ENCODE assay signal across 30 cellular contexts in genomic region chr11:38130514-38130913, GRCh38.
"Had no signal": no experiment of that assay in that cellular context is flagged by ENCODE, and none has a peak within 500 bp of the region (broad histone marks: within the 10 kb centered on the region; RNA-seq: fewer than 3 reads in every experiment).

No MANE protein-coding gene starts in this region.

- H3K9me3 ChIP-seq: ascending aorta, breast epithelium, colonic mucosa, esophagus squamous epithelium, gastroesophageal sphincter had no signal

- H3K9me3 Mint-ChIP-seq: activated naive CD8-positive, alpha-beta T cell treated with anti-CD3 and anti-CD28 coated beads, Interleukin-2, amount 10 ng/mL, durations not matched to agents 7 days and 5 days had no signal

- H3K27ac Mint-ChIP-seq: activated CD8-positive, alpha-beta T cell treated with anti-CD3 and anti-CD28 coated beads for 36 hours; activated naive CD4-positive, alpha-beta T cell treated with anti-CD3 and anti-CD28 coated beads, Interleukin-2, amount 10 ng/mL, durations not matched to agents 7 days and 5 days; activated naive CD4-positive, alpha-beta T cell treated with anti-CD3 and anti-CD28 coated beads, Interleukin-2, amount 50 U/mL, for 72 hours; activated naive CD8-positive, alpha-beta T cell treated with anti-CD3 and anti-CD28 coated beads, Interleukin-2, amount 10 ng/mL, durations not matched to agents 7 days and 5 days; activated T-helper 1 cell treated with anti-CD3 and anti-CD28 coated beads, Interleukin-12 subunit alpha, Interleukin-12 subunit beta, Interleukin-2, Interleukin-4 antibody, amounts not matched to agents 30 ng/mL and 10 ng/mL and 1 ng/mL, durations not matched to agents 14 hours and 24 hours and 36 hours; brain; WTC11 had no signal

- FAIRE-seq: endometrium, endothelial cell of umbilical vein had no signal

- H3K27me3 ChIP-seq: ascending aorta, breast epithelium, cardiac muscle cell, colonic mucosa, esophagus squamous epithelium, gastroesophageal sphincter, heart right ventricle had no signal

- H3K36me3 Mint-ChIP-seq: activated naive CD4-positive, alpha-beta T cell treated with anti-CD3 and anti-CD28 coated beads, Interleukin-2, amount 10 ng/mL, durations not matched to agents 7 days and 5 days; activated naive CD4-positive, alpha-beta T cell treated with anti-CD3 and anti-CD28 coated beads, Interleukin-2, amount 50 U/mL, for 72 hours; activated naive CD8-positive, alpha-beta T cell treated with anti-CD3 and anti-CD28 coated beads, Interleukin-2, amount 10 ng/mL, durations not matched to agents 7 days and 5 days; brain had no signal

- H3K4me3 ChIP-seq: ascending aorta, breast epithelium, cardiac muscle cell, colonic mucosa, esophagus squamous epithelium, gastroesophageal sphincter, heart right ventricle had no signal

- DNase-seq: activated CD4-positive, alpha-beta T cell treated with anti-CD3 and anti-CD28 coated beads for 1 hour; activated CD4-positive, alpha-beta T cell treated with anti-CD3 and anti-CD28 coated beads for 48 hours; activated CD4-positive, alpha-beta T cell treated with anti-CD3 and anti-CD28 coated beads, Interleukin-2, amount 50 U/mL, for 1 hour; activated CD4-positive, alpha-beta T cell treated with anti-CD3 and anti-CD28 coated beads, Interleukin-2, amount 50 U/mL, for 48 hours; activated CD8-positive, alpha-beta memory T cell treated with anti-CD3 and anti-CD28 coated beads for 24 hours; activated CD8-positive, alpha-beta T cell treated with anti-CD3 and anti-CD28 coated beads for 36 hours; activated gamma-delta T cell; activated naive CD4-positive, alpha-beta T cell; activated naive CD4-positive, alpha-beta T cell treated with anti-CD3 and anti-CD28 coated beads, Interleukin-2, amount 10 ng/mL, durations not matched to agents 7 days and 5 days; activated naive CD8-positive, alpha-beta T cell treated with anti-CD3 and anti-CD28 coated beads, Interleukin-2, amount 10 ng/mL, durations not matched to agents 7 days and 5 days; activated T-cell treated with anti-CD3 and anti-CD28 coated beads, Interleukin-2, amount 50 U/mL, for 48 hours; central memory CD4-positive, alpha-beta T cell; cerebellar nuclear complex; colonic mucosa; effector CD8-positive, alpha-beta T cell; esophagus squamous epithelium; foreskin melanocyte; heart right ventricle; T-helper 2 cell had no signal

- H3K4me3 Mint-ChIP-seq: activated CD8-positive, alpha-beta T cell treated with anti-CD3 and anti-CD28 coated beads for 36 hours; activated naive CD4-positive, alpha-beta T cell treated with anti-CD3 and anti-CD28 coated beads, Interleukin-2, amount 10 ng/mL, durations not matched to agents 7 days and 5 days; activated naive CD8-positive, alpha-beta T cell treated with anti-CD3 and anti-CD28 coated beads, Interleukin-2, amount 10 ng/mL, durations not matched to agents 7 days and 5 days; activated T-helper 1 cell treated with anti-CD3 and anti-CD28 coated beads, Interleukin-12 subunit alpha, Interleukin-12 subunit beta, Interleukin-2, Interleukin-4 antibody, amounts not matched to agents 30 ng/mL and 10 ng/mL and 1 ng/mL, durations not matched to agents 14 hours and 24 hours and 36 hours; brain; WTC11 had no signal

- H3K36me3 ChIP-seq: ascending aorta, breast epithelium, cardiac muscle cell, colonic mucosa, esophagus squamous epithelium, gastroesophageal sphincter, heart right ventricle had no signal

- H3K4me1 Mint-ChIP-seq: activated naive CD4-positive, alpha-beta T cell treated with anti-CD3 and anti-CD28 coated beads, Interleukin-2, amount 10 ng/mL, durations not matched to agents 7 days and 5 days; activated naive CD8-positive, alpha-beta T cell treated with anti-CD3 and anti-CD28 coated beads, Interleukin-2, amount 10 ng/mL, durations not matched to agents 7 days and 5 days; WTC11 had no signal

- ATAC-seq: activated CD8-positive, alpha-beta T cell treated with anti-CD3 and anti-CD28 coated beads for 36 hours; activated naive CD4-positive, alpha-beta T cell treated with anti-CD3 and anti-CD28 coated beads, Interleukin-2, amount 50 U/mL, for 72 hours; gastroesophageal sphincter; heart right ventricle; WTC11 had no signal

- H3K27ac ChIP-seq: ascending aorta, breast epithelium, cardiac muscle cell, colonic mucosa, epithelial cell of prostate, esophagus squamous epithelium, gastroesophageal sphincter, heart right ventricle had no signal

- H3K4me1 ChIP-seq: ascending aorta, breast epithelium, colonic mucosa, esophagus squamous epithelium, gastroesophageal sphincter, heart right ventricle had no signal

- H3K27me3 Mint-ChIP-seq: activated CD8-positive, alpha-beta T cell treated with anti-CD3 and anti-CD28 coated beads for 36 hours; activated naive CD4-positive, alpha-beta T cell treated with anti-CD3 and anti-CD28 coated beads, Interleukin-2, amount 10 ng/mL, durations not matched to agents 7 days and 5 days; activated naive CD8-positive, alpha-beta T cell treated with anti-CD3 and anti-CD28 coated beads, Interleukin-2, amount 10 ng/mL, durations not matched to agents 7 days and 5 days had no signal
